ENCODE assay signal across 8 cellular contexts in genomic region chr9:76394896-76395244, GRCh38. TPM values are rescaled to one million over a fixed set of nuclear protein-coding genes. Genes with fewer than 3 reads are reported as not detected.
DNase-seq lines count a peak whose midpoint lies in the region; ATAC-seq and TF ChIP-seq lines count a peak whose summit lies in the region.

No MANE protein-coding gene starts in this region.

- H3K4me3 ChIP-seq in AG10803 (ENCODE audit: low read length) (peak overlapping the region; percentile 85), thoracic aorta (peak overlapping the region; percentile 98)

- TF ChIP-seq CTCF in AG10803 (conservative IDR thresholded peaks at IDR 0.05; ENCODE audit: low read length) (no peak), thoracic aorta (IDR thresholded peaks at IDR 0.05) (no peak)

- peak overlapping the region; percentile 97 to 98 for H3K27ac ChIP-seq in thoracic aorta

- H3K27me3 ChIP-seq in thoracic aorta (replicated peaks; ENCODE audit: insufficient read depth) = no peaks in the 10 kb centered on the region

- H3K36me3 Mint-ChIP-seq in naive B cell = no peaks in the 10 kb centered on the region

- peak overlapping the region; percentile 95 to 100 (median 98) for H3K4me3 Mint-ChIP-seq in naive B cell

- H3K27ac Mint-ChIP-seq in naive B cell = peak overlapping the region; percentile 96 to 100 (median 97)

- H3K4me1 Mint-ChIP-seq in naive B cell = peaks cover 5 to 37% (median 32%) of the 10 kb centered on the region in 3 donors

- peaks cover 7 to 18% of the 10 kb centered on the region in 2 donors for H3K4me1 ChIP-seq in thoracic aorta (ENCODE audit: control insufficient read depth in 1 of 2, low read depth in 2 of 2)

- no peak for DNase-seq in AG10803 (ENCODE audit: low read depth)
- peak; percentile 40 for DNase-seq in NCI-H510A (lab: John Stamatoyannopoulos, UW)
- peak; percentile 30 to 34 for DNase-seq in activated CD4-positive, alpha-beta T cell treated with anti-CD3 and anti-CD28 coated beads, Interleukin-2, amount 50 U/mL, for 4 hours
- peak; percentile 93 to 95 for DNase-seq in erythroblast (lab: John Stamatoyannopoulos, UW)
- DNase-seq in naive B cell = no peak
- peak; percentile 12 for DNase-seq in thoracic aorta (ENCODE audit: low spot score)

- TF ChIP-seq POLR2A in erythroblast (IDR thresholded peaks at IDR 0.05; ENCODE audit: low read length) = peak; percentile 81

- no peaks in the 10 kb centered on the region for H3K36me3 ChIP-seq in thoracic aorta

- peaks cover 0 to 2% (median 0%) of the 10 kb centered on the region in 7 donors for H3K9me3 Mint-ChIP-seq in naive B cell

- no peaks in the 10 kb centered on the region for H3K9me3 ChIP-seq in thoracic aorta

- ATAC-seq in GM18870 (IDR thresholded peaks at IDR 0.05; ENCODE audit: unreplicated experiment) (peak; percentile 45), HG03103 (IDR thresholded peaks at IDR 0.05; ENCODE audit: low read depth, unreplicated experiment) (peak; percentile 51), naive B cell (ENCODE audit: low read depth in 2 of 2) (peak; percentile 55 to 63), thoracic aorta (ENCODE audit: insufficient number of reproducible peaks, low FRiP score, low read depth) (peak; percentile 26)

- no peaks in the 10 kb centered on the region for H3K27me3 Mint-ChIP-seq in naive B cell

RNA-seq across cellular contexts. Expression of gene RFK, which starts 0.6 kb away (rescaled TPM):
- polyA plus RNA-seq in naive B cell (ENCODE audit: low read depth in 6 of 6) = 10 to 100 TPM; 18.5 to 32.9 (median 22.2) TPM
- 10 to 100 TPM; 21.6 to 33.4 TPM for total RNA-seq in thoracic aorta

Comparison
In these comparisons a context has a peak if more than half of its experiments do, and no peak if none do; other contexts are left out.
1. DNase-seq: peak in NCI-H510A (single experiment), activated CD4-positive, alpha-beta T cell treated with anti-CD3 and anti-CD28 coated beads, Interleukin-2, amount 50 U/mL, for 4 hours (2 of 2), erythroblast (2 of 2) and thoracic aorta (single experiment); none in AG10803 (single experiment) and naive B cell (single experiment).
2. Peak in every context shown above with its lines, with median percentiles within 50 percentile points of each other: ATAC-seq.